In genomic region chr5:80917596-80917995, GRCh38 we compare ENCODE assay signal across 23 cellular contexts. TPM values are rescaled to one million over a fixed set of nuclear protein-coding genes. Genes with fewer than 3 reads are reported as not detected.
DNase-seq lines count a peak whose midpoint lies in the region; ATAC-seq, FAIRE-seq and TF ChIP-seq lines count a peak whose summit lies in the region.
"Had no signal": no experiment of that assay in that cellular context is flagged by ENCODE, and none has a peak within 500 bp of the region (broad histone marks: within the 10 kb centered on the region; RNA-seq: fewer than 3 reads in every experiment).

No MANE protein-coding gene starts in this region.

- no peaks in the 10 kb centered on the region for H3K36me3 ChIP-seq in H1 (ENCODE audit: control insufficient read depth in 2 of 4, insufficient read depth in 4 of 4, low read length in 3 of 4)
- H3K36me3 ChIP-seq in upper lobe of right lung: no peaks in the 10 kb centered on the region
- H3K36me3 ChIP-seq: BE2C, MG63 had no signal

- no peaks in the 10 kb centered on the region for H3K23me2 ChIP-seq in H1 (ENCODE audit: low read depth, low read length)

- no peak overlapping the region for H3K9ac ChIP-seq in H1 (replicated peaks in 1 of 4; ENCODE audit: extremely low read depth in 1 of 4, low read depth in 3 of 4, low read length in 3 of 4)

- CTCF ChIA-PET in H1 (lab: Charles Lee; ENCODE audit: partially characterized antibody): interaction anchor here (1.4 kb wide), 1 partner anchor 191 kb away, joined by 5 read pairs; no protein-coding TSS in a partner anchor

- H3K9me3 ChIP-seq in H1 (ENCODE audit: insufficient read depth in 2 of 2, low read depth in 1 of 2, low read length in 1 of 2) (0 out of 4 replicates have a peak, but pooled peaks cover 0 to under 1% of the 10 kb centered on the region in 2 experiments), upper lobe of right lung (peaks cover under 1% of the 10 kb centered on the region)
- H3K9me3 ChIP-seq: A549, BE2C, MG63 had no signal

- no peaks in the 10 kb centered on the region for H3K27me3 ChIP-seq in H1 (replicated peaks in 1 of 4; ENCODE audit: control insufficient read depth in 3 of 4, extremely low read depth in 1 of 4, insufficient read depth in 3 of 4, low read length in 3 of 4)
- no peaks in the 10 kb centered on the region for H3K27me3 ChIP-seq in upper lobe of right lung
- H3K27me3 ChIP-seq: BE2C, MG63 had no signal

- H2BK20ac ChIP-seq in H1 (ENCODE audit: low read length): no peak overlapping the region

- no peak overlapping the region for H3K27ac ChIP-seq in H1 (ENCODE audit: low read depth, low read length)
- no peak overlapping the region for H3K27ac ChIP-seq in upper lobe of right lung
- H3K27ac ChIP-seq in coronary artery: no peak overlapping the region
- H3K27ac ChIP-seq: A549 had no signal

- no peak for TF ChIP-seq CTCF in AG09309 (IDR thresholded peaks at IDR 0.05; ENCODE audit: control insufficient read depth, insufficient read depth, low read depth, low read length, missing control alignments)
- no peak for TF ChIP-seq CTCF in GM12864 (IDR thresholded peaks at IDR 0.05; ENCODE audit: low read depth, low read length, missing control alignments)
- no peak for TF ChIP-seq CTCF in H1 (IDR thresholded peaks at IDR 0.05; ENCODE audit: control extremely low read depth in 1 of 3, insufficient read depth in 1 of 3, low read depth in 1 of 3, low read length in 3 of 3)
- no peak for TF ChIP-seq CTCF in upper lobe of right lung (IDR thresholded peaks at IDR 0.05)
- no peak for TF ChIP-seq CTCF in coronary artery (IDR thresholded peaks at IDR 0.05)
- no peak for TF ChIP-seq CTCF in lower leg skin (IDR thresholded peaks at IDR 0.05)

- no peak overlapping the region for H3K14ac ChIP-seq in H1 (ENCODE audit: insufficient read length)

- H3K4me2 ChIP-seq in H1 (ENCODE audit: insufficient read depth in 1 of 2, low read depth in 2 of 2, low read length in 2 of 2): no peak overlapping the region
- H3K4me2 ChIP-seq: A549 had no signal

- FAIRE-seq in H1 (lab: Jason Lieb, UNC): peak; percentile 24
- FAIRE-seq: A549, K562 had no signal

- TF ChIP-seq POLR2A in H1 (IDR thresholded peaks at IDR 0.05; ENCODE audit: control extremely low read depth in 1 of 2, low read depth in 2 of 2, low read length in 2 of 2) (no peak), lower leg skin (IDR thresholded peaks at IDR 0.05) (no peak)

- H3K4me3 ChIP-seq in AG09309 (ENCODE audit: control insufficient read depth, low read depth, low read length) (no peak overlapping the region), GM12864 (ENCODE audit: low read depth, low read length) (no peak overlapping the region), H1 (ENCODE audit: extremely low read depth in 1 of 4, insufficient read depth in 2 of 4, low read depth in 3 of 4, low read length in 4 of 4) (no peak overlapping the region), upper lobe of right lung (no peak overlapping the region), coronary artery (no peak overlapping the region), lower leg skin (ENCODE audit: low read depth, poor library complexity, severe bottlenecking) (no peak overlapping the region)
- H3K4me3 ChIP-seq: A549, K562, MG63 had no signal

- no peak overlapping the region for H3K4ac ChIP-seq in H1 (replicated peaks; ENCODE audit: insufficient read length, low read depth, low read length)

- no peak overlapping the region for H2AK5ac ChIP-seq in H1 (ENCODE audit: low read depth, low read length)

- 83% methylated on average over 3 of the region's 3 CpGs; no CpG with 5 or more reads in 1 of the 2 experiments for WGBS in H1 (ENCODE audit: extremely low coverage in 1 of 2, insufficient coverage in 1 of 2, insufficient read length in 1 of 2, insufficient replicate concordance in 2 of 2, low coverage in 1 of 2, low lambda C conversion rate in 2 of 2, missing lambda C conversion rate in 1 of 2), 2 experiments
- 72 to 75% methylated on average over 3 of the region's 3 CpGs for WGBS in lower leg skin, 2 donors

- H2BK12ac ChIP-seq in H1 (ENCODE audit: low read depth, low read length): no peak overlapping the region

- no peak for ATAC-seq in upper lobe of right lung
- no peak for ATAC-seq in GM21526 (IDR thresholded peaks at IDR 0.05; ENCODE audit: low FRiP score, unreplicated experiment)
- ATAC-seq: A549; activated CD4-positive, CD25-positive, alpha-beta regulatory T cell treated with anti-CD3 and anti-CD28 coated beads, Interleukin-2, amount 50 U/mL, for 24 hours; activated CD8-positive, alpha-beta T cell treated with anti-CD3 and anti-CD28 coated beads for 36 hours; K562; left cardiac atrium; Panc1; T-cell had no signal

- H3K4me1 ChIP-seq in H1 (replicated peaks in 1 of 4; ENCODE audit: control insufficient read depth in 3 of 4, insufficient read depth in 4 of 4, low read length in 3 of 4) (no peaks in the 10 kb centered on the region), upper lobe of right lung (no peaks in the 10 kb centered on the region)
- H3K4me1 ChIP-seq: A549, BE2C had no signal

- H4K5ac ChIP-seq in H1 (ENCODE audit: insufficient read length, low read depth, low read length): no peak overlapping the region

- no peaks in the 10 kb centered on the region for H3K79me1 ChIP-seq in H1 (ENCODE audit: low read depth, low read length)

- H3K18ac ChIP-seq in H1 (ENCODE audit: extremely low read depth, low read length): no peak overlapping the region

- H2BK120ac ChIP-seq in H1 (replicated peaks; ENCODE audit: low read depth, low read length): no peak overlapping the region

- DNase-seq in AG09309 (ENCODE audit: low read depth) (peak; percentile 59), GM12864 (ENCODE audit: low read depth) (peak; percentile 12), NCI-H128 (lab: John Stamatoyannopoulos, UW; ENCODE audit: unreplicated experiment) (peak; percentile 29), H1 (ENCODE audit: low read depth in 1 of 2, low spot score in 2 of 2) (no peak), upper lobe of right lung (no peak), coronary artery (ENCODE audit: low spot score) (no peak), lower leg skin (ENCODE audit: low spot score in 2 of 2) (no peak)
- DNase-seq: activated CD8-positive, alpha-beta T cell treated with anti-CD3 and anti-CD28 coated beads for 36 hours; activated effector memory CD4-positive, alpha-beta T cell treated with anti-CD3 and anti-CD28 coated beads, Interleukin-2, amount 50 U/mL, for 16 hours; activated T-cell treated with anti-CD3 and anti-CD28 coated beads for 4 hours; BE2C; foreskin fibroblast; left cardiac atrium; MG63; NCI-H446 treated with DMSO at 0.1 percent for 48 hours; nucleus accumbens; T-cell had no signal

- no peak overlapping the region for H3K23ac ChIP-seq in H1 (ENCODE audit: insufficient read length)

- no peak overlapping the region; the same call in 1 of the 2 replicates for H2AFZ ChIP-seq in H1 (ENCODE audit: low read length)

- no peak overlapping the region for H4K8ac ChIP-seq in H1 (ENCODE audit: extremely low read depth, insufficient read depth, low read length)

- intact Hi-C loops in upper lobe of right lung (cut with DNase I): no loop called here
- intact Hi-C loops in lower leg skin (cut with DNase I; ENCODE audit: low total_unique reads): no loop called here

- no peak overlapping the region for H3K56ac ChIP-seq in H1 (replicated peaks; ENCODE audit: insufficient read length, low read depth, low read length)

- no peak for TF ChIP-seq RAD21 in H1 (IDR thresholded peaks at IDR 0.05 in 1 of 2, conservative IDR thresholded peaks at IDR 0.05 in 1 of 2; ENCODE audit: low read depth in 2 of 2, low read length in 2 of 2)

- H3K79me2 ChIP-seq in H1 (ENCODE audit: control insufficient read depth in 1 of 2, insufficient read depth in 2 of 2, low read length in 2 of 2): no peaks in the 10 kb centered on the region

- H2BK5ac ChIP-seq in H1 (ENCODE audit: low read depth, low read length): no peak overlapping the region

- H4K91ac ChIP-seq in H1 (replicated peaks; ENCODE audit: insufficient read length, low read length): no peak overlapping the region

- TF ChIP-seq EP300 in H1 (IDR thresholded peaks at IDR 0.05; ENCODE audit: borderline replicate concordance in 1 of 2, low read depth in 2 of 2, low read length in 2 of 2): no peak

- H2BK15ac ChIP-seq in H1 (ENCODE audit: low read length): no peak overlapping the region

- no peaks in the 10 kb centered on the region for H4K20me1 ChIP-seq in H1 (replicated peaks in 1 of 2; ENCODE audit: control insufficient read depth in 1 of 2, insufficient read depth in 2 of 2, low read length in 2 of 2)

- POLR2A ChIA-PET in H1 (lab: Charles Lee; ENCODE audit: partially characterized antibody): no interaction called here

TF ChIP-seq in H1, 55 proteins besides CTCF, POLR2A, EP300 and RAD21:
- TF ChIP-seq, protein P1, sequence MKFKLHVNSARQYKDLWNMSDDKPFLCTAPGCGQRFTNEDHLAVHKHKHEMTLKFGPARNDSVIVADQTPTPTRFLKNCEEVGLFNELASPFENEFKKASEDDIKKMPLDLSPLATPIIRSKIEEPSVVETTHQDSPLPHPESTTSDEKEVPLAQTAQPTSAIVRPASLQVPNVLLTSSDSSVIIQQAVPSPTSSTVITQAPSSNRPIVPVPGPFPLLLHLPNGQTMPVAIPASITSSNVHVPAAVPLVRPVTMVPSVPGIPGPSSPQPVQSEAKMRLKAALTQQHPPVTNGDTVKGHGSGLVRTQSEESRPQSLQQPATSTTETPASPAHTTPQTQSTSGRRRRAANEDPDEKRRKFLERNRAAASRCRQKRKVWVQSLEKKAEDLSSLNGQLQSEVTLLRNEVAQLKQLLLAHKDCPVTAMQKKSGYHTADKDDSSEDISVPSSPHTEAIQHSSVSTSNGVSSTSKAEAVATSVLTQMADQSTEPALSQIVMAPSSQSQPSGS (IDR thresholded peaks at IDR 0.05; ENCODE audit: low read length): no peak
- no peak for TF ChIP-seq ZNF274 (IDR thresholded peaks at IDR 0.05; ENCODE audit: borderline replicate concordance, extremely low read depth, low read length)

RNA-seq across cellular contexts. Expression of gene RASGRF2, which starts 42.6 kb away (rescaled TPM):
- 27.7 and 29.5 TPM in 2 replicates for total RNA-seq in H1 (2021; fragmentation: NEBNext Ultra II Directional; extraction: Animal tissue kit (Norgen Biotek cat#: 25700))
- polyA plus RNA-seq in H1 (2011; rRNA removed): 2.6 and 4.1 TPM in 2 replicates
- polyA plus RNA-seq in H1 (2011; cell fraction: cytosol; rRNA removed): 4.4 TPM
- 7.7 TPM for polyA plus RNA-seq in H1 (2011; cell fraction: nucleus; rRNA removed)
- 3.4 to 5.4 TPM (median 4.5 TPM) in 4 replicates for polyA plus RNA-seq in H1 (2012, experiment 1 of 2)
- polyA plus RNA-seq in H1 (2012, experiment 2 of 2): 1.3 TPM
- polyA plus RNA-seq in H1 (2013, experiment 1 of 2): 13.9 TPM
- polyA plus RNA-seq in H1 (2013, experiment 2 of 2): 14.2 TPM
- 11.6 and 15.4 TPM in 2 replicates for polyA minus RNA-seq in H1 (2011; rRNA and poly(A)+ RNA removed)
- polyA minus RNA-seq in H1 (2011; cell fraction: cytosol; rRNA and poly(A)+ RNA removed): 7.6 TPM
- 22.3 TPM for polyA minus RNA-seq in H1 (2011; cell fraction: nucleus; rRNA and poly(A)+ RNA removed)
- total RNA-seq in upper lobe of right lung (5.4 TPM), lower leg skin (1 to 10 TPM; 1.0 to 5.3 (median 1.8) TPM)
- total RNA-seq: myocyte had no signal

Comparison
In these comparisons a context has a peak if more than half of its experiments do, and no peak if none do; other contexts are left out.
1. DNase-seq: peak in AG09309 (single experiment), GM12864 (single experiment) and NCI-H128 (single experiment); none in H1 (0 of 2), upper lobe of right lung (single experiment), coronary artery (single experiment) and lower leg skin (0 of 2).